ENCODE assay signal across 9 cellular contexts in genomic region chr4:124710911-124711310, GRCh38. TPM values are rescaled to one million over a fixed set of nuclear protein-coding genes. Genes with fewer than 3 reads are reported as not detected.
A peak's percentile ranks its signal among the peaks of the same experiment; 100 is the strongest.
DNase-seq lines count a peak whose midpoint lies in the region; ATAC-seq and TF ChIP-seq lines count a peak whose summit lies in the region.
"Had no signal": no experiment of that assay in that cellular context is flagged by ENCODE, and none has a peak within 500 bp of the region (broad histone marks: within the 10 kb centered on the region; RNA-seq: fewer than 3 reads in every experiment).

No MANE protein-coding gene starts in this region.

- H3K4me1 ChIP-seq in gastrocnemius medialis = peaks cover 27 to 32% of the 10 kb centered on the region in 2 donors

- no peak for ATAC-seq in gastrocnemius medialis
- ATAC-seq in HG02981 (IDR thresholded peaks at IDR 0.05; ENCODE audit: unreplicated experiment) = no peak
- ATAC-seq in HG03354 (IDR thresholded peaks at IDR 0.05; ENCODE audit: poor library complexity, severe bottlenecking, unreplicated experiment) = no peak

- no peaks in the 10 kb centered on the region for H3K9me3 ChIP-seq in gastrocnemius medialis

- no peak overlapping the region for H3K27ac ChIP-seq in gastrocnemius medialis

- H3K36me3 ChIP-seq in gastrocnemius medialis = no peaks in the 10 kb centered on the region

- TF ChIP-seq POLR2A in gastrocnemius medialis (IDR thresholded peaks at IDR 0.05) = no peak

- intact Hi-C loops in gastrocnemius medialis (cut with DNase I; ENCODE audit: low total_unique reads) = loop anchor here (10.0 kb wide), 1 partner anchor 224 kb away; no protein-coding TSS in a partner anchor

- peak overlapping the region; percentile 90; the same call in 1 of the 2 replicates for H3K4me3 ChIP-seq in GM08714 (ENCODE audit: low read length)
- peak overlapping the region; percentile 76 to 98 (median 92) for H3K4me3 ChIP-seq in gastrocnemius medialis

- DNase-seq in OCI-M1 (lab: John Stamatoyannopoulos, UW) (peak; percentile 43), fibroblast of the conjunctiva (ENCODE audit: low read depth) (peak; percentile 32), gastrocnemius medialis (no peak)
- no peak for DNase-seq in activated CD4-positive, alpha-beta T cell treated with anti-CD3 and anti-CD28 coated beads, Interleukin-2, amount 50 U/mL, for 1 hour
- no peak for DNase-seq in activated CD4-positive, alpha-beta T cell treated with anti-CD3 and anti-CD28 coated beads for 48 hours
- DNase-seq: stimulated activated naive CD4-positive, alpha-beta T cell treated with Interleukin-2 at 50 U/mL for 16 hours had no signal

- no peaks in the 10 kb centered on the region for H3K27me3 ChIP-seq in gastrocnemius medialis

- no peak for TF ChIP-seq CTCF in gastrocnemius medialis (IDR thresholded peaks at IDR 0.05 in 4 of 5, conservative IDR thresholded peaks at IDR 0.05 in 1 of 5)

- in situ Hi-C loops in gastrocnemius medialis (cut with MboI; ENCODE audit: low sequenced_read_pairs in 4 of 4) = no loop called here

RNA-seq across cellular contexts. Expression of gene ANKRD50, which starts 1.6 kb away (rescaled TPM):
- total RNA-seq in gastrocnemius medialis = 1 to 10 TPM; 2.5 to 4.2 (median 3.3) TPM

Comparison
In these comparisons a context has a peak if more than half of its experiments do, and no peak if none do; other contexts are left out.
1. DNase-seq: peak in OCI-M1 (single experiment) and fibroblast of the conjunctiva (single experiment); none in gastrocnemius medialis (0 of 2), activated CD4-positive, alpha-beta T cell treated with anti-CD3 and anti-CD28 coated beads, Interleukin-2, amount 50 U/mL, for 1 hour (single experiment) and activated CD4-positive, alpha-beta T cell treated with anti-CD3 and anti-CD28 coated beads for 48 hours (single experiment).